In genomic region chrX:150621652-150622051, GRCh38 we compare ENCODE assay signal across 19 cellular contexts.
"Had no signal": no experiment of that assay in that cellular context is flagged by ENCODE, and none has a peak within 500 bp of the region (broad histone marks: within the 10 kb centered on the region; RNA-seq: fewer than 3 reads in every experiment).

No MANE protein-coding gene starts in this region.

- H3K27me3 Mint-ChIP-seq: activated CD8-positive, alpha-beta memory T cell treated with anti-CD3 and anti-CD28 coated beads, Interleukin-2, amount 10 ng/mL, durations not matched to agents 7 days and 5 days; stimulated activated naive B cell treated with anti-CD40 and anti-IgM and Interleukin-4, amounts not matched to agents 10 μg/mL and 1 μg/mL and 100 μg/mL, for 72 hours had no signal

- H3K9me3 Mint-ChIP-seq: activated naive CD4-positive, alpha-beta T cell treated with anti-CD3 and anti-CD28 coated beads for 36 hours; natural killer cell; WTC11 had no signal

- DNase-seq: activated CD4-positive, alpha-beta T cell treated with anti-CD3 and anti-CD28 coated beads for 48 hours; activated CD8-positive, alpha-beta memory T cell treated with anti-CD3 and anti-CD28 coated beads, Interleukin-2, amount 10 ng/mL, durations not matched to agents 7 days and 5 days; activated naive CD4-positive, alpha-beta T cell treated with anti-CD3 and anti-CD28 coated beads for 36 hours; activated T-cell treated with anti-CD3 and anti-CD28 coated beads, Interleukin-2, amount 50 U/mL, for 1 hour; amygdala; brain microvascular endothelial cell; cortex of kidney; effector CD4-positive, alpha-beta T cell; foreskin fibroblast; hippocampal formation; kidney glomerular epithelial cell; mesendoderm; natural killer cell; posterior cingulate gyrus; stimulated activated naive B cell treated with anti-CD40 and anti-IgM and Interleukin-4, amounts not matched to agents 10 μg/mL and 1 μg/mL and 100 μg/mL, for 72 hours; substantia nigra; T-helper 1 cell; trophoblast cell had no signal

- H3K36me3 Mint-ChIP-seq: natural killer cell had no signal

- H3K4me3 Mint-ChIP-seq: activated CD8-positive, alpha-beta memory T cell treated with anti-CD3 and anti-CD28 coated beads, Interleukin-2, amount 10 ng/mL, durations not matched to agents 7 days and 5 days; activated naive CD4-positive, alpha-beta T cell treated with anti-CD3 and anti-CD28 coated beads for 36 hours; natural killer cell; stimulated activated naive B cell treated with anti-CD40 and anti-IgM and Interleukin-4, amounts not matched to agents 10 μg/mL and 1 μg/mL and 100 μg/mL, for 72 hours; WTC11 had no signal

- H3K4me1 Mint-ChIP-seq: natural killer cell had no signal

- H3K27ac Mint-ChIP-seq: activated CD8-positive, alpha-beta memory T cell treated with anti-CD3 and anti-CD28 coated beads, Interleukin-2, amount 10 ng/mL, durations not matched to agents 7 days and 5 days; activated naive CD4-positive, alpha-beta T cell treated with anti-CD3 and anti-CD28 coated beads for 36 hours; natural killer cell; stimulated activated naive B cell treated with anti-CD40 and anti-IgM and Interleukin-4, amounts not matched to agents 10 μg/mL and 1 μg/mL and 100 μg/mL, for 72 hours; WTC11 had no signal

- ATAC-seq: activated CD8-positive, alpha-beta memory T cell treated with anti-CD3 and anti-CD28 coated beads, Interleukin-2, amount 10 ng/mL, durations not matched to agents 7 days and 5 days; natural killer cell; stimulated activated naive B cell treated with anti-CD40 and anti-IgM and Interleukin-4, amounts not matched to agents 10 μg/mL and 1 μg/mL and 100 μg/mL, for 72 hours; WTC11 had no signal
